ENCODE assay signal across 26 cellular contexts in genomic region chr7:28225581-28225980, GRCh38.
"Had no signal": no experiment of that assay in that cellular context is flagged by ENCODE, and none has a peak within 500 bp of the region (broad histone marks: within the 10 kb centered on the region; RNA-seq: fewer than 3 reads in every experiment).

No MANE protein-coding gene starts in this region.

- H3K9me3 ChIP-seq: ascending aorta, body of pancreas, Peyer's patch had no signal

- FAIRE-seq: bronchial epithelial cell, TTC549 had no signal

- H3K27me3 ChIP-seq: ascending aorta, body of pancreas, Peyer's patch had no signal

- DNase-seq: activated CD4-positive, alpha-beta memory T cell treated with anti-CD3 and anti-CD28 coated beads for 36 hours; activated CD4-positive, alpha-beta T cell treated with anti-CD3 and anti-CD28 coated beads, Interleukin-2, amount 10 ng/mL, durations not matched to agents 7 days and 5 days; activated CD4-positive, CD25-positive, alpha-beta regulatory T cell; activated CD8-positive, alpha-beta memory T cell treated with anti-CD3 and anti-CD28 coated beads for 24 hours; activated effector memory CD4-positive, alpha-beta T cell treated with anti-CD3 and anti-CD28 coated beads, Interleukin-2, amount 50 U/mL, for 16 hours; activated naive CD4-positive, alpha-beta T cell treated with Interleukin-2 at 50 U/mL for 16 hours; activated naive CD8-positive, alpha-beta T cell treated with anti-CD3 and anti-CD28 coated beads, Interleukin-2, amount 50 U/mL, for 24 hours; activated T-cell treated with anti-CD3 and anti-CD28 coated beads, Interleukin-2, amount 50 U/mL, for 4 hours; amniotic stem cell; body of pancreas; central memory CD4-positive, alpha-beta T cell; NCI-H1048; NCI-H146; NCI-H187 treated with DMSO at 0.1 percent for 48 hours; NCI-H2081 treated with DMSO at 0.1 percent for 48 hours; NCI-H446; NCI-H526; Peyer's patch; SHP77; T-cell; T-helper 2 cell; T1000 had no signal

- H3K27ac ChIP-seq: ascending aorta, body of pancreas, Peyer's patch had no signal

- H3K36me3 ChIP-seq: ascending aorta, Peyer's patch had no signal

- ATAC-seq: activated naive CD4-positive, alpha-beta T cell treated with anti-CD3 and anti-CD28 coated beads, Interleukin-2, amount 50 U/mL, for 72 hours; activated naive CD8-positive, alpha-beta T cell treated with anti-CD3 and anti-CD28 coated beads, Interleukin-2, amount 50 U/mL, for 24 hours; activated T-cell treated with anti-CD3 and anti-CD28 coated beads, Interleukin-2, amount 50 U/mL, for 4 hours; body of pancreas; T-cell had no signal

- H3K4me1 ChIP-seq: ascending aorta, body of pancreas, Peyer's patch had no signal

- H3K4me3 ChIP-seq: ascending aorta, body of pancreas, Peyer's patch had no signal
